ENCODE assay signal across 25 cellular contexts in genomic region chr18:75698861-75699260, GRCh38.
"Had no signal": no experiment of that assay in that cellular context is flagged by ENCODE, and none has a peak within 500 bp of the region (broad histone marks: within the 10 kb centered on the region; RNA-seq: fewer than 3 reads in every experiment).

No MANE protein-coding gene starts in this region.

- DNase-seq: activated CD4-positive, alpha-beta memory T cell treated with anti-CD3 and anti-CD28 coated beads for 36 hours; activated CD4-positive, alpha-beta T cell treated with anti-CD3 and anti-CD28 coated beads, Interleukin-2, amount 10 ng/mL, durations not matched to agents 7 days and 5 days; activated CD4-positive, CD25-positive, alpha-beta regulatory T cell; activated CD8-positive, alpha-beta memory T cell treated with anti-CD3 and anti-CD28 coated beads for 24 hours; activated effector memory CD4-positive, alpha-beta T cell treated with anti-CD3 and anti-CD28 coated beads, Interleukin-2, amount 50 U/mL, for 16 hours; activated naive CD4-positive, alpha-beta T cell treated with Interleukin-2 at 50 U/mL for 16 hours; activated naive CD8-positive, alpha-beta T cell treated with anti-CD3 and anti-CD28 coated beads, Interleukin-2, amount 50 U/mL, for 24 hours; activated T-cell treated with anti-CD3 and anti-CD28 coated beads, Interleukin-2, amount 50 U/mL, for 4 hours; amygdala; Kasumi-1; NCI-H1105 treated with DMSO at 0.1 percent for 48 hours; NCI-H146; NCI-H187 treated with DMSO at 0.1 percent for 48 hours; NCI-H2081 treated with DMSO at 0.1 percent for 48 hours; NCI-H345; SIG-M5; T-cell; T-helper 2 cell; T1000 had no signal

- ATAC-seq: activated naive CD4-positive, alpha-beta T cell treated with anti-CD3 and anti-CD28 coated beads, Interleukin-2, amount 50 U/mL, for 72 hours; activated naive CD8-positive, alpha-beta T cell treated with anti-CD3 and anti-CD28 coated beads, Interleukin-2, amount 50 U/mL, for 24 hours; activated T-cell treated with anti-CD3 and anti-CD28 coated beads, Interleukin-2, amount 50 U/mL, for 4 hours; Panc1; T-cell had no signal

- FAIRE-seq: astrocyte, TTC549 had no signal

- H3K27ac ChIP-seq: RWPE1, VCaP had no signal
